ENCODE assay signal across 34 cellular contexts in the genomic region with DNA sequence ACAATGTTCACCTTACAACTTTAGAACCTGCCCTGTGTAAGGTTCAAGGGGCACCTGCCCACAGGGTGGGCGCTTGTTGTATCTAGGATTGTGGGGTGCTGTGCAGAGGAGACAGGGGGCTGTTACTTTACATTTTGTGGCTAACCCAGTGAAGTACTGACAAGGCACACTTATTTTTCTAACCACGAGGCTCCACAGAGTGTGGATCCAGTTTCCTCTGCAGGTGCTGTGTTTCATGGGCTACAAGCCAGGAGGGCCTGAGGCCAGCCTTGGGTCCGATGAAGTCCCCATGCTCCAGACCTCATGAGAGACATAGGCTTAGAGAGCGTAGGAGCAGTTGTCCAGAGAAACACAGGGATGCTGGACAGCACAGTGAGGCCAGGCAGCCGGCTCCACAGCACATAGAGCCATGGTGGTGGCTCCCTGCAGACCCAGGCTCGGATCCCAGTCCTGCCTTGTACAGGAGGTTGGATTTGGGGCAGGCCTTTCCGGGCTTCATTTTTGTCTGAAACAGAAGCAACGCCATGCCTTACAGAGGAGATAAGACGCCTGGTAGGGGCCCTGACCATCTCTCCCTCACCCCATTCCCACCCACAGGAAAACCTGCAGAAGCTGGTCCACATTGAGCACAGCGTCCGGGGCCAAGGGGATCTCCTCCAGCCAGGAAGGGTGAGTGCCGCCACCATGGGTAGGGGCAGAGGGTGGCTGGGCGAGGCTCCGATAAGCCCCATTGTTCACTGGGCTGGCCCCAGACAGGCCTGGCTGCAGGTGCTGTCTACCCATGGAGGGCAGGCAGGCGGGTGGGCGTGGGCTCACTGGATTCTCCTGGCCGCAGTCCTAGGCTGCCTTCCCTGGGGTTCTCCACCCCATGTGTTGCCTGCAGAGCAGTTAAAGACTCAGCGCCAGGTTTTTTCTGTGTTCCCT. TPM values are rescaled to one million over a fixed set of nuclear protein-coding genes. Genes with fewer than 3 reads are reported as not detected.
DNase-seq lines count a peak whose midpoint lies in the region; ATAC-seq and TF ChIP-seq lines count a peak whose summit lies in the region.
"Had no signal": no experiment of that assay in that cellular context is flagged by ENCODE, and none has a peak within 500 bp of the region (broad histone marks: within the 10 kb centered on the region; RNA-seq: fewer than 3 reads in every experiment).

No MANE protein-coding gene starts in this region.

- H3K4me1 ChIP-seq in suprapubic skin = peaks cover 5% of the 10 kb centered on the region
- H3K4me1 ChIP-seq: Caco-2, thyroid gland had no signal

- no peaks in the 10 kb centered on the region for H3K27me3 ChIP-seq in H7 (ENCODE audit: control insufficient read depth, insufficient read depth, low read length)
- H3K27me3 ChIP-seq in suprapubic skin = no peaks in the 10 kb centered on the region
- H3K27me3 ChIP-seq: BLaER1 treated with 17β-estradiol and CSF1 and Interleukin-3, amounts not matched to agents 10 nM and 100 nM; esophagus muscularis mucosa; thyroid gland had no signal

- no peak overlapping the region for H3K27ac ChIP-seq in suprapubic skin
- H3K27ac ChIP-seq: BLaER1 treated with 17β-estradiol and CSF1 and Interleukin-3, amounts not matched to agents 10 nM and 100 nM; thyroid gland had no signal

- WGBS in suprapubic skin = 63% methylated on average over 8 of the region's 18 CpGs

- DNase-seq in H7 (peak; percentile 60), SW480 (ENCODE audit: low spot score) (peak; percentile 36), left ventricle myocardium superior (peak; percentile 65), suprapubic skin (ENCODE audit: low spot score in 2 of 2) (peak; percentile 50 to 71), cerebellar cortex (ENCODE audit: low spot score) (no peak), superior temporal gyrus (ENCODE audit: extremely low spot score) (no peak)
- DNase-seq: activated CD4-positive, alpha-beta T cell treated with anti-CD3 and anti-CD28 coated beads, Interleukin-2, amount 50 U/mL, for 4 hours; activated CD8-positive, alpha-beta memory T cell treated with anti-CD3 and anti-CD28 coated beads, Interleukin-2, amount 10 ng/mL, durations not matched to agents 7 days and 5 days; activated naive CD4-positive, alpha-beta T cell; activated naive CD8-positive, alpha-beta T cell treated with anti-CD3 and anti-CD28 coated beads, Interleukin-2, amount 50 U/mL, for 24 hours; activated T-cell treated with anti-CD3 and anti-CD28 coated beads, Interleukin-2, amount 50 U/mL, for 48 hours; Caco-2; central memory CD4-positive, alpha-beta T cell; dermis blood vessel endothelial cell; DMS53; foreskin fibroblast; hypothalamus; mesenchymal stem cell; NCI-H1092; NCI-H187 treated with DMSO at 0.1 percent for 48 hours; NCI-H2171 treated with DMSO at 0.1 percent for 48 hours; NCI-H510A; PC-3; spleen; stimulated activated CD4-positive, alpha-beta T cell treated with anti-CD3 and anti-CD28 coated beads, Interleukin-2, amount 100 ng/mL, for 24 hours; stimulated activated naive CD8-positive, alpha-beta T cell treated with anti-CD3 and anti-CD28 coated beads, Interleukin-15, Interleukin-2, amounts not matched to agents 100 U/mL and 50 U/mL, for 24 hours; T-helper 2 cell; thyroid gland had no signal

- H3K36me3 ChIP-seq in H7 (replicated peaks; ENCODE audit: control insufficient read depth, insufficient read depth, low read length) (peaks cover 4% of the 10 kb centered on the region), suprapubic skin (peaks cover 10% of the 10 kb centered on the region)
- H3K36me3 ChIP-seq: BLaER1 treated with 17β-estradiol and CSF1 and Interleukin-3, amounts not matched to agents 10 nM and 100 nM; thyroid gland had no signal

- H3K4me3 ChIP-seq in H7 (ENCODE audit: insufficient read depth, low read depth, low read length) = no peak overlapping the region
- no peak overlapping the region for H3K4me3 ChIP-seq in suprapubic skin
- H3K4me3 ChIP-seq: BLaER1 treated with 17β-estradiol and CSF1 and Interleukin-3, amounts not matched to agents 10 nM and 100 nM; esophagus muscularis mucosa; spleen; thyroid gland had no signal

- no peak for TF ChIP-seq POLR2A in suprapubic skin (IDR thresholded peaks at IDR 0.05)

- peak; percentile 72 for ATAC-seq in left ventricle myocardium superior
- ATAC-seq in HG02938 (IDR thresholded peaks at IDR 0.05; ENCODE audit: unreplicated experiment) = no peak
- ATAC-seq: activated CD4-positive, CD25-positive, alpha-beta regulatory T cell treated with anti-CD3 and anti-CD28 coated beads, Interleukin-2, amount 50 U/mL, for 24 hours; activated CD8-positive, alpha-beta memory T cell treated with anti-CD3 and anti-CD28 coated beads, Interleukin-2, amount 10 ng/mL, durations not matched to agents 7 days and 5 days; activated naive CD8-positive, alpha-beta T cell treated with anti-CD3 and anti-CD28 coated beads, Interleukin-2, amount 50 U/mL, for 24 hours; HCT116; PC-3; SK-N-SH treated with all-trans-retinoic acid at 6 μM for 48 hours; stimulated activated naive CD8-positive, alpha-beta T cell treated with anti-CD3 and anti-CD28 coated beads, Interleukin-15, Interleukin-2, amounts not matched to agents 100 U/mL and 50 U/mL, for 24 hours had no signal

- H3K9me3 ChIP-seq in suprapubic skin = no peaks in the 10 kb centered on the region
- H3K9me3 ChIP-seq: thyroid gland had no signal

- intact Hi-C loops in left ventricle myocardium superior (cut with micrococcal nuclease) = no loop called here

- TF ChIP-seq CTCF in suprapubic skin (IDR thresholded peaks at IDR 0.05) = no peak

- TF ChIP-seq EP300 in suprapubic skin (IDR thresholded peaks at IDR 0.05) = no peak

RNA-seq across cellular contexts. Expression of gene NR2C2, which starts 40.1 kb away (rescaled TPM):
- total RNA-seq in H7 (2014; rRNA removed; shearing (Covaris generic)) = 14.7 and 25.6 TPM in 2 replicates
- 31.8 TPM for total RNA-seq in left ventricle myocardium superior
- 10 to 100 TPM; 33.3 to 91.6 (median 51.5) TPM for total RNA-seq in suprapubic skin

Comparison
In these comparisons a context has a peak if more than half of its experiments do, and no peak if none do; other contexts are left out.
1. DNase-seq: peak in H7 (single experiment), SW480 (single experiment), left ventricle myocardium superior (single experiment) and suprapubic skin (2 of 2); none in cerebellar cortex (single experiment) and superior temporal gyrus (single experiment).